ENCODE assay signal across 23 cellular contexts in genomic region chrX:153877571-153878261, GRCh38. TPM values are rescaled to one million over a fixed set of nuclear protein-coding genes. Genes with fewer than 3 reads are reported as not detected.
"Had no signal": no experiment of that assay in that cellular context is flagged by ENCODE, and none has a peak within 500 bp of the region (broad histone marks: within the 10 kb centered on the region; RNA-seq: fewer than 3 reads in every experiment).

No MANE protein-coding gene starts in this region.

- H3K27ac ChIP-seq: coronary artery, heart left ventricle, left lung, ovary, upper lobe of right lung had no signal

- H3K36me3 ChIP-seq: heart left ventricle, left lung, ovary, upper lobe of right lung had no signal

- H3K9me3 Mint-ChIP-seq: activated B cell treated with CpG ODN at 0.5 μM for 24 hours; activated CD8-positive, alpha-beta T cell treated with anti-CD3 and anti-CD28 coated beads for 36 hours; activated naive CD4-positive, alpha-beta T cell treated with anti-CD3 and anti-CD28 coated beads for 36 hours; activated naive CD8-positive, alpha-beta T cell treated with anti-CD3 and anti-CD28 coated beads, Interleukin-2, amount 50 U/mL, for 24 hours; activated T-cell treated with anti-CD3 and anti-CD28 coated beads, Interleukin-2, amount 50 U/mL, for 4 hours; central memory CD8-positive, alpha-beta T cell had no signal

- H3K9me3 ChIP-seq: heart left ventricle, left lung, ovary, upper lobe of right lung had no signal

- H3K4me3 Mint-ChIP-seq: activated B cell treated with CpG ODN at 0.5 μM for 24 hours; activated CD8-positive, alpha-beta T cell treated with anti-CD3 and anti-CD28 coated beads for 36 hours; activated naive CD4-positive, alpha-beta T cell treated with anti-CD3 and anti-CD28 coated beads for 36 hours; activated naive CD8-positive, alpha-beta T cell treated with anti-CD3 and anti-CD28 coated beads, Interleukin-2, amount 50 U/mL, for 24 hours; activated T-cell treated with anti-CD3 and anti-CD28 coated beads, Interleukin-2, amount 50 U/mL, for 4 hours; central memory CD8-positive, alpha-beta T cell had no signal

- DNase-seq: activated B cell treated with CpG ODN at 0.5 μM for 24 hours; activated CD4-positive, alpha-beta T cell treated with anti-CD3 and anti-CD28 coated beads for 48 hours; activated CD8-positive, alpha-beta memory T cell treated with anti-CD3 and anti-CD28 coated beads, Interleukin-2, amount 50 U/mL, for 4 hours; activated CD8-positive, alpha-beta T cell treated with anti-CD3 and anti-CD28 coated beads for 36 hours; activated naive CD4-positive, alpha-beta T cell treated with anti-CD3 and anti-CD28 coated beads for 36 hours; activated naive CD8-positive, alpha-beta T cell treated with anti-CD3 and anti-CD28 coated beads, Interleukin-2, amount 50 U/mL, for 24 hours; activated T-cell treated with anti-CD3 and anti-CD28 coated beads, Interleukin-2, amount 50 U/mL, for 4 hours; anterior cingulate cortex; erythroblast; foreskin melanocyte; heart left ventricle; kidney; left lung; midbrain; ovary; stimulated activated naive B cell treated with anti-CD40 and anti-IgM and Interleukin-4, amounts not matched to agents 10 μg/mL and 1 μg/mL and 100 μg/mL, for 72 hours; upper lobe of right lung had no signal

- H3K4me3 ChIP-seq: coronary artery, heart left ventricle, left lung, ovary, upper lobe of right lung had no signal

- FAIRE-seq: endometrium, kidney had no signal

- H3K27ac Mint-ChIP-seq: activated B cell treated with CpG ODN at 0.5 μM for 24 hours; activated CD8-positive, alpha-beta T cell treated with anti-CD3 and anti-CD28 coated beads for 36 hours; activated naive CD4-positive, alpha-beta T cell treated with anti-CD3 and anti-CD28 coated beads for 36 hours; activated naive CD8-positive, alpha-beta T cell treated with anti-CD3 and anti-CD28 coated beads, Interleukin-2, amount 50 U/mL, for 24 hours; nephron; stimulated activated naive B cell treated with anti-CD40 and anti-IgM and Interleukin-4, amounts not matched to agents 10 μg/mL and 1 μg/mL and 100 μg/mL, for 72 hours had no signal

- H3K27me3 ChIP-seq: ovary, upper lobe of right lung had no signal

- ATAC-seq: activated CD8-positive, alpha-beta T cell treated with anti-CD3 and anti-CD28 coated beads for 36 hours; activated naive CD8-positive, alpha-beta T cell treated with anti-CD3 and anti-CD28 coated beads, Interleukin-2, amount 50 U/mL, for 24 hours; activated T-cell treated with anti-CD3 and anti-CD28 coated beads, Interleukin-2, amount 50 U/mL, for 4 hours; heart left ventricle; left lung; sciatic nerve; stimulated activated naive B cell treated with anti-CD40 and anti-IgM and Interleukin-4, amounts not matched to agents 10 μg/mL and 1 μg/mL and 100 μg/mL, for 72 hours; upper lobe of right lung had no signal

RNA-seq across cellular contexts. Expression of gene AVPR2, which starts 26.8 kb away (rescaled TPM):
- total RNA-seq: activated B cell treated with CpG ODN at 0.5 μM for 24 hours; activated CD8-positive, alpha-beta T cell treated with anti-CD3 and anti-CD28 coated beads for 36 hours; activated naive CD4-positive, alpha-beta T cell treated with anti-CD3 and anti-CD28 coated beads for 36 hours; activated T-cell treated with anti-CD3 and anti-CD28 coated beads, Interleukin-2, amount 50 U/mL, for 4 hours; T-helper 2 cell treated with Interferon-gamma antibody and Interleukin-4, amounts not matched to agents 100 ng/mL and 5 ng/mL, for 36 hours had no signal
